ENCODE assay signal across 1 cellular context in the genomic region with DNA sequence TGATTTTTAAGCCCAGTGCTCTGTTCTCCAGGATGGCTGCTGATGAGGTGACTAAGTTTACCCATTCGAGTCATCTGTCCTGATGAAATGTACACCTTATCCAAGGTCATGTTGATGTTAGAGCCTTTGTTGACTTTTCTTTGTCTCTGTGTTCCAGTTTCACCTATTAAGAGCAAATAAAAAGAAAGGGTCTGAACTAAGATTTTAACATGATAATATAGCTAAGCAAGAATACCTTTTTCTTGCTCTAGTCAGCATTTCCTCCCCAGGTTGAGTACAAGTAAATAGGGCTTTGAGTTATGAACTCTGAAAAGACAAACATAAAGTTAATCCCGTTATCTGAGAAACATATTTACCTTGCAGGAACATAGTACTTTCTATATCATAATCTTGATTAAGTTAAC.
TF ChIP-seq lines count a peak whose summit lies in the region.

No MANE protein-coding gene starts in this region.

TF ChIP-seq in HepG2, 621 proteins besides CTCF, POLR2A, EP300 and RAD21 (continued from another document and continues in another):
- TF ChIP-seq, protein P1, sequence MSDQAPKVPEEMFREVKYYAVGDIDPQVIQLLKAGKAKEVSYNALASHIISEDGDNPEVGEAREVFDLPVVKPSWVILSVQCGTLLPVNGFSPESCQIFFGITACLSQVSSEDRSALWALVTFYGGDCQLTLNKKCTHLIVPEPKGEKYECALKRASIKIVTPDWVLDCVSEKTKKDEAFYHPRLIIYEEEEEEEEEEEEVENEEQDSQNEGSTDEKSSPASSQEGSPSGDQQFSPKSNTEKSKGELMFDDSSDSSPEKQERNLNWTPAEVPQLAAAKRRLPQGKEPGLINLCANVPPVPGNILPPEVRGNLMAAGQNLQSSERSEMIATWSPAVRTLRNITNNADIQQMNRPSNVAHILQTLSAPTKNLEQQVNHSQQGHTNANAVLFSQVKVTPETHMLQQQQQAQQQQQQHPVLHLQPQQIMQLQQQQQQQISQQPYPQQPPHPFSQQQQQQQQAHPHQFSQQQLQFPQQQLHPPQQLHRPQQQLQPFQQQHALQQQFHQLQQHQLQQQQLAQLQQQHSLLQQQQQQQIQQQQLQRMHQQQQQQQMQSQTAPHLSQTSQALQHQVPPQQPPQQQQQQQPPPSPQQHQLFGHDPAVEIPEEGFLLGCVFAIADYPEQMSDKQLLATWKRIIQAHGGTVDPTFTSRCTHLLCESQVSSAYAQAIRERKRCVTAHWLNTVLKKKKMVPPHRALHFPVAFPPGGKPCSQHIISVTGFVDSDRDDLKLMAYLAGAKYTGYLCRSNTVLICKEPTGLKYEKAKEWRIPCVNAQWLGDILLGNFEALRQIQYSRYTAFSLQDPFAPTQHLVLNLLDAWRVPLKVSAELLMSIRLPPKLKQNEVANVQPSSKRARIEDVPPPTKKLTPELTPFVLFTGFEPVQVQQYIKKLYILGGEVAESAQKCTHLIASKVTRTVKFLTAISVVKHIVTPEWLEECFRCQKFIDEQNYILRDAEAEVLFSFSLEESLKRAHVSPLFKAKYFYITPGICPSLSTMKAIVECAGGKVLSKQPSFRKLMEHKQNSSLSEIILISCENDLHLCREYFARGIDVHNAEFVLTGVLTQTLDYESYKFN (CRISPR knock-in tag; conservative IDR thresholded peaks at IDR 0.05): peak; percentile 93
- TF ChIP-seq SIX4 (CRISPR knock-in tag; IDR thresholded peaks at IDR 0.05): peak; percentile 84
- TF ChIP-seq ZNF18 (CRISPR knock-in tag; IDR thresholded peaks at IDR 0.05; ENCODE audit: insufficient replicate concordance): peak; percentile 26
- TF ChIP-seq CCAR2 (optimal IDR thresholded peaks at IDR 0.05; ENCODE audit: low read depth, low read length): no peak
- no peak for TF ChIP-seq ARHGAP35 (CRISPR knock-in tag; IDR thresholded peaks at IDR 0.05; ENCODE audit: borderline replicate concordance)
- TF ChIP-seq ZNF616 (CRISPR knock-in tag; IDR thresholded peaks at IDR 0.05; ENCODE audit: low read depth): no peak
- no peak for TF ChIP-seq BHLHE40 (IDR thresholded peaks at IDR 0.05; ENCODE audit: low read length)
- peak; percentile 81 for TF ChIP-seq TBX2 (CRISPR knock-in tag; IDR thresholded peaks at IDR 0.05; ENCODE audit: borderline replicate concordance)
- peak; percentile 65; the same call in 1 of the 2 replicates for TF ChIP-seq MED13 (CRISPR knock-in tag; IDR thresholded peaks at IDR 0.05)
- peak; percentile 85; the same call in 1 of the 2 replicates for TF ChIP-seq HOXA5 (CRISPR knock-in tag; IDR thresholded peaks at IDR 0.05)
- no peak for TF ChIP-seq ZSCAN22 (CRISPR knock-in tag; IDR thresholded peaks at IDR 0.05)
- 0 out of 2 replicates have a peak, but pooled peaks have one; percentile 27 for TF ChIP-seq ZNF761 (CRISPR knock-in tag; conservative IDR thresholded peaks at IDR 0.05)
- no peak for TF ChIP-seq ZNF615 (CRISPR knock-in tag; IDR thresholded peaks at IDR 0.05; ENCODE audit: borderline replicate concordance)
- TF ChIP-seq, protein P2, sequence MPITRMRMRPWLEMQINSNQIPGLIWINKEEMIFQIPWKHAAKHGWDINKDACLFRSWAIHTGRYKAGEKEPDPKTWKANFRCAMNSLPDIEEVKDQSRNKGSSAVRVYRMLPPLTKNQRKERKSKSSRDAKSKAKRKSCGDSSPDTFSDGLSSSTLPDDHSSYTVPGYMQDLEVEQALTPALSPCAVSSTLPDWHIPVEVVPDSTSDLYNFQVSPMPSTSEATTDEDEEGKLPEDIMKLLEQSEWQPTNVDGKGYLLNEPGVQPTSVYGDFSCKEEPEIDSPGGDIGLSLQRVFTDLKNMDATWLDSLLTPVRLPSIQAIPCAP (CRISPR knock-in tag; IDR thresholded peaks at IDR 0.05; ENCODE audit: low read depth): no peak
- TF ChIP-seq ZNF143 (CRISPR knock-in tag; IDR thresholded peaks at IDR 0.05): no peak
- no peak for TF ChIP-seq TGIF2 (CRISPR knock-in tag; IDR thresholded peaks at IDR 0.05)
- TF ChIP-seq ATF6 (CRISPR knock-in tag; conservative IDR thresholded peaks at IDR 0.05): no peak
- TF ChIP-seq, protein P3, sequence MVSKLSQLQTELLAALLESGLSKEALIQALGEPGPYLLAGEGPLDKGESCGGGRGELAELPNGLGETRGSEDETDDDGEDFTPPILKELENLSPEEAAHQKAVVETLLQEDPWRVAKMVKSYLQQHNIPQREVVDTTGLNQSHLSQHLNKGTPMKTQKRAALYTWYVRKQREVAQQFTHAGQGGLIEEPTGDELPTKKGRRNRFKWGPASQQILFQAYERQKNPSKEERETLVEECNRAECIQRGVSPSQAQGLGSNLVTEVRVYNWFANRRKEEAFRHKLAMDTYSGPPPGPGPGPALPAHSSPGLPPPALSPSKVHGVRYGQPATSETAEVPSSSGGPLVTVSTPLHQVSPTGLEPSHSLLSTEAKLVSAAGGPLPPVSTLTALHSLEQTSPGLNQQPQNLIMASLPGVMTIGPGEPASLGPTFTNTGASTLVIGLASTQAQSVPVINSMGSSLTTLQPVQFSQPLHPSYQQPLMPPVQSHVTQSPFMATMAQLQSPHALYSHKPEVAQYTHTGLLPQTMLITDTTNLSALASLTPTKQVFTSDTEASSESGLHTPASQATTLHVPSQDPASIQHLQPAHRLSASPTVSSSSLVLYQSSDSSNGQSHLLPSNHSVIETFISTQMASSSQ (IDR thresholded peaks at IDR 0.05; ENCODE audit: low read depth): peak; percentile 35; the same call in 1 of the 2 replicates
- TF ChIP-seq, protein P3 (CRISPR knock-in tag; IDR thresholded peaks at IDR 0.05; ENCODE audit: borderline replicate concordance): peak; percentile 71; the same call in 1 of the 2 replicates
- TF ChIP-seq BRCA1 (CRISPR knock-in tag; IDR thresholded peaks at IDR 0.05): 0 out of 2 replicates have a peak, but pooled peaks have one; percentile 54
- TF ChIP-seq SP5 (CRISPR knock-in tag; IDR thresholded peaks at IDR 0.05; ENCODE audit: borderline replicate concordance, low read depth): peak; percentile 59; the same call in 1 of the 2 replicates
- TF ChIP-seq KAT8 (CRISPR knock-in tag; IDR thresholded peaks at IDR 0.05): peak; percentile 35; the same call in 1 of the 2 replicates
- no peak for TF ChIP-seq RARG (CRISPR knock-in tag; IDR thresholded peaks at IDR 0.05; ENCODE audit: low read depth)
- no peak for TF ChIP-seq ZNF589 (CRISPR knock-in tag; conservative IDR thresholded peaks at IDR 0.05)
- peak; percentile 49; the same call in 1 of the 2 replicates for TF ChIP-seq FOSL1 (CRISPR knock-in tag; IDR thresholded peaks at IDR 0.05; ENCODE audit: borderline replicate concordance)
- TF ChIP-seq ZSCAN20 (CRISPR knock-in tag; IDR thresholded peaks at IDR 0.05; ENCODE audit: borderline replicate concordance): no peak
- peak; percentile 57; the same call in 1 of the 2 replicates for TF ChIP-seq IKZF5 (CRISPR knock-in tag; IDR thresholded peaks at IDR 0.05)
- TF ChIP-seq, protein P4, sequence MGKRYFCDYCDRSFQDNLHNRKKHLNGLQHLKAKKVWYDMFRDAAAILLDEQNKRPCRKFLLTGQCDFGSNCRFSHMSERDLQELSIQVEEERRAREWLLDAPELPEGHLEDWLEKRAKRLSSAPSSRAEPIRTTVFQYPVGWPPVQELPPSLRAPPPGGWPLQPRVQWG (CRISPR knock-in tag; IDR thresholded peaks at IDR 0.05; ENCODE audit: borderline replicate concordance, low read depth): no peak
- TF ChIP-seq RNF2 (conservative IDR thresholded peaks at IDR 0.05; ENCODE audit: low read depth): no peak
- TF ChIP-seq ZNF335 (CRISPR knock-in tag; IDR thresholded peaks at IDR 0.05): no peak
- peak; percentile 62 for TF ChIP-seq TBL1XR1 (IDR thresholded peaks at IDR 0.05; ENCODE audit: borderline replicate concordance, low read length, partially characterized antibody)
- TF ChIP-seq MAFF (IDR thresholded peaks at IDR 0.05; ENCODE audit: low read depth, low read length): peak; percentile 92
- no peak for TF ChIP-seq ZNF7 (CRISPR knock-in tag; IDR thresholded peaks at IDR 0.05)
- TF ChIP-seq KMT2B (CRISPR knock-in tag; IDR thresholded peaks at IDR 0.05): no peak; the same call in 1 of the 2 replicates
- no peak for TF ChIP-seq MIER2 (CRISPR knock-in tag; IDR thresholded peaks at IDR 0.05)
- no peak for TF ChIP-seq ZNF430 (CRISPR knock-in tag; IDR thresholded peaks at IDR 0.05)
- no peak for TF ChIP-seq ZNF83 (CRISPR knock-in tag; IDR thresholded peaks at IDR 0.05; ENCODE audit: borderline replicate concordance)
- no peak for TF ChIP-seq ZNF282 (IDR thresholded peaks at IDR 0.05; ENCODE audit: partially characterized antibody)
- TF ChIP-seq NONO (IDR thresholded peaks at IDR 0.05): no peak
- TF ChIP-seq NONO (CRISPR knock-in tag; conservative IDR thresholded peaks at IDR 0.05): peak; percentile 75
- no peak for TF ChIP-seq MBNL3 (CRISPR knock-in tag; conservative IDR thresholded peaks at IDR 0.05)
- no peak for TF ChIP-seq NFYB (CRISPR knock-in tag; IDR thresholded peaks at IDR 0.05)
- TF ChIP-seq SOX6 (IDR thresholded peaks at IDR 0.05): no peak
- peak; percentile 98 for TF ChIP-seq SOX6 (CRISPR knock-in tag; IDR thresholded peaks at IDR 0.05)
- no peak for TF ChIP-seq NFE2 (CRISPR knock-in tag; IDR thresholded peaks at IDR 0.05)
- peak; percentile 58; the same call in 1 of the 2 replicates for TF ChIP-seq THAP11 (CRISPR knock-in tag; IDR thresholded peaks at IDR 0.05)
- no peak for TF ChIP-seq ZNF747 (CRISPR knock-in tag; IDR thresholded peaks at IDR 0.05; ENCODE audit: borderline replicate concordance)
- TF ChIP-seq, protein P5, sequence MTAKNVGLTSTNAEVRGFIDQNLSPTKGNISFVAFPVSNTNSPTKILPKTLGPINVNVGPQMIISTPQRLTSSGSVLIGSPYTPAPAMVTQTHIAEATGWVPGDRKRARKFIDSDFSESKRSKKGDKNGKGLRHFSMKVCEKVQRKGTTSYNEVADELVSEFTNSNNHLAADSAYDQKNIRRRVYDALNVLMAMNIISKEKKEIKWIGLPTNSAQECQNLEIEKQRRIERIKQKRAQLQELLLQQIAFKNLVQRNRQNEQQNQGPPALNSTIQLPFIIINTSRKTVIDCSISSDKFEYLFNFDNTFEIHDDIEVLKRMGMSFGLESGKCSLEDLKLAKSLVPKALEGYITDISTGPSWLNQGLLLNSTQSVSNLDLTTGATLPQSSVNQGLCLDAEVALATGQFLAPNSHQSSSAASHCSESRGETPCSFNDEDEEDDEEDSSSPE (CRISPR knock-in tag; IDR thresholded peaks at IDR 0.05): no peak
- no peak for TF ChIP-seq RFXAP (CRISPR knock-in tag; IDR thresholded peaks at IDR 0.05; ENCODE audit: borderline replicate concordance)
- peak; percentile 92; the same call in 1 of the 2 replicates for TF ChIP-seq FOXK1 (CRISPR knock-in tag; IDR thresholded peaks at IDR 0.05; ENCODE audit: borderline replicate concordance, low read depth)
- TF ChIP-seq PBX3 (CRISPR knock-in tag; IDR thresholded peaks at IDR 0.05; ENCODE audit: borderline replicate concordance): no peak
- peak; percentile 86; the same call in 1 of the 2 replicates for TF ChIP-seq GATA4 (IDR thresholded peaks at IDR 0.05; ENCODE audit: borderline replicate concordance, low read depth)
- TF ChIP-seq ZNF749 (CRISPR knock-in tag; IDR thresholded peaks at IDR 0.05; ENCODE audit: borderline replicate concordance): no peak
